Comparison of ENCODE assay signal across 14 cellular contexts in genomic region chr10:119245272-119245671, GRCh38.
"Had no signal": no experiment of that assay in that cellular context is flagged by ENCODE, and none has a peak within 500 bp of the region (broad histone marks: within the 10 kb centered on the region; RNA-seq: fewer than 3 reads in every experiment).

No MANE protein-coding gene starts in this region.

- H2AFZ ChIP-seq: hepatocyte had no signal

- H3K36me3 ChIP-seq: ovary, stomach, thyroid gland had no signal

- H3K4me3 ChIP-seq: hepatocyte, ovary, stomach, thyroid gland had no signal

- H3K27ac ChIP-seq: ovary had no signal

- DNase-seq: effector memory CD4-positive, alpha-beta T cell; foreskin melanocyte; head of caudate nucleus; left colon; naive thymus-derived CD4-positive, alpha-beta T cell; ovary; right cardiac atrium; small intestine; stimulated activated CD4-positive, alpha-beta T cell treated with anti-CD3 and anti-CD28 coated beads, Interleukin-12 subunit alpha, Interleukin-12 subunit beta, amount 100 ng/mL, for 4 hours; stimulated activated naive CD4-positive, alpha-beta T cell; stomach; substantia nigra; thyroid gland had no signal

- H3K27me3 ChIP-seq: hepatocyte, ovary, stomach, thyroid gland had no signal

- H3K4me2 ChIP-seq: hepatocyte had no signal

- H3K9me3 ChIP-seq: ovary, stomach, thyroid gland had no signal

- ATAC-seq: left colon; naive thymus-derived CD4-positive, alpha-beta T cell; right cardiac atrium had no signal
